ENCODE assay signal across 9 cellular contexts in the genomic region with DNA sequence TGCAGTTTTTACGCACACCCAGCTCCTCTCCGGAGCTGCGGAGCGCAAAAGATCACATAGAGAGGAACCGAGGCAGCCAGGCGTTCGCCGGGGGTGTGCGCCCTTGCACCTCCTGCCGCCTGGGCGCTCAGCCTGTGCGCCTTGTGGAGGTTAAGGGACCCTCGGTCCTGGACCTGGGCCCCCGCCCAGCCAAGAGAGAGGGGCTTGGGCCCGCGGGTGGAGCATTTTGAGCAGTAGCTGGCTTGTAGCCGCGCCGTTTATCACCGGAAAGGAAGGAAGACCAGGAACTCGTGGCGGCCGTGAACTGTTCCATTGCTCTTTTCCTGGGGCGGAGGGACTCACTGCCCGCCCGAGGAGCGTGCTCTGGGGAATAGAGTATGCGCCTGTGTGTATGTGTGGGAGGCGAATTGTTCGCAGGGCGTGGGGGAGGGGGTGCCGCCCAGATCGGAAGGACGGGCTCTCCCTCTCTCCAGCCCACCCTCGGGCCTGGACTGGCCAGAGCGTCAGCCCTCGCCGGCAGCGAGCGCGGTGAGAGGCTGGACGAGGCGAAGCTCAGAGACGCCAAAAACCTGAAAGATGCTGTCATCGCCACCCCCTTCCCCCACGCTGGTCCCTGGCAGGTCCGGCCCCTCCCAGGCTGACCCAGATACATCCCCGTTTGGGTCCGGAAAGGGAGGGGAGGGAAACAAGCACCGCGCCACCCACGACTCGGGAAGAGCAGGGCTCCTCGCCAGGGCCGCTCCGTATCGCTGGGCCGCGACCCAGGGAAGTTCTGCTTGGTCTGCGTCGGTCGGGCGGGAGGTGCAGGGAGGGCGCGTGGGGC. TPM values are rescaled to one million over a fixed set of nuclear protein-coding genes. Genes with fewer than 3 reads are reported as not detected.
A peak's percentile ranks its signal among the peaks of the same experiment; 100 is the strongest.
DNase-seq lines count a peak whose midpoint lies in the region; ATAC-seq and TF ChIP-seq lines count a peak whose summit lies in the region.
"Had no signal": no experiment of that assay in that cellular context is flagged by ENCODE, and none has a peak within 500 bp of the region (broad histone marks: within the 10 kb centered on the region; RNA-seq: fewer than 3 reads in every experiment).

No MANE protein-coding gene starts in this region.

- peaks cover 5 to 21% of the 10 kb centered on the region in 2 donors for H3K4me1 ChIP-seq in duodenal mucosa (ENCODE audit: control insufficient read depth in 1 of 2, insufficient read depth in 2 of 2, low read length in 2 of 2)
- H3K4me1 ChIP-seq in lower lobe of right lung, result peaks cover 18% of the 10 kb centered on the region
- no peaks in the 10 kb centered on the region for H3K4me1 ChIP-seq in aorta (ENCODE audit: control insufficient read depth in 1 of 2, insufficient read depth in 2 of 2, low read length in 2 of 2)

- WGBS in aorta, 2 donors, result 1% methylated on average over 44 to 65 of the region's 65 CpGs

- H3K27ac ChIP-seq in duodenal mucosa (ENCODE audit: low read depth, low read length) (no peak overlapping the region), lower lobe of right lung (peak overlapping the region; percentile 78), aorta (ENCODE audit: low read depth in 1 of 2, low read length in 2 of 2) (no peak overlapping the region)

- intact Hi-C loops in Right ventricle myocardium inferior (cut with DNase I), result no loop called here
- intact Hi-C loops in cardiac septum (cut with DNase I), result no loop called here
- intact Hi-C loops in lower lobe of right lung (cut with DNase I), result no loop called here
- intact Hi-C loops in aorta (cut with DNase I), result loop anchor here in 1 of 2 donors (10.0 kb wide), 1 partner anchor 109 kb away; no protein-coding TSS in a partner anchor

- DNase-seq in Right ventricle myocardium inferior (ENCODE audit: missing footprints) (peak; percentile 68), cardiac septum (ENCODE audit: low spot score) (no peak), lower lobe of right lung (peak; percentile 56), aorta (peak; percentile 68 to 87), activated gamma-delta T cell (lab: John Stamatoyannopoulos, UW) (no peak)
- no peak for DNase-seq in activated CD4-positive, alpha-beta T cell treated with anti-CD3 and anti-CD28 coated beads for 48 hours
- DNase-seq: naive B cell had no signal

- H3K27me3 ChIP-seq in duodenal mucosa (ENCODE audit: control insufficient read depth in 1 of 2, insufficient read depth in 2 of 2, low read length in 2 of 2) (peaks cover 52 to 55% of the 10 kb centered on the region in 2 donors), lower lobe of right lung (ENCODE audit: low read depth) (peaks cover 30% of the 10 kb centered on the region), aorta (ENCODE audit: control insufficient read depth in 1 of 2, insufficient read depth in 2 of 2, low read length in 1 of 2) (no peaks in the 10 kb centered on the region)

- H3K9me3 ChIP-seq in duodenal mucosa (ENCODE audit: control insufficient read depth in 1 of 2, low read length in 2 of 2) (no peaks in the 10 kb centered on the region), lower lobe of right lung (no peaks in the 10 kb centered on the region), aorta (ENCODE audit: control insufficient read depth, low read length) (peaks cover 2% of the 10 kb centered on the region)

- no peak for TF ChIP-seq CTCF in lower lobe of right lung (IDR thresholded peaks at IDR 0.05)

- H3K9ac ChIP-seq in duodenal mucosa (ENCODE audit: low read depth in 1 of 2, low read length in 2 of 2), result no peak overlapping the region

- H3K36me3 ChIP-seq in duodenal mucosa (ENCODE audit: control insufficient read depth in 1 of 2, insufficient read depth in 2 of 2, low read length in 2 of 2) (no peaks in the 10 kb centered on the region), lower lobe of right lung (no peaks in the 10 kb centered on the region), aorta (ENCODE audit: control insufficient read depth in 1 of 2, insufficient read depth in 2 of 2, low read length in 1 of 2) (no peaks in the 10 kb centered on the region)

- peak; percentile 56 for ATAC-seq in Right ventricle myocardium inferior
- ATAC-seq in lower lobe of right lung, result peak; percentile 81 to 87
- peak; percentile 81 for ATAC-seq in aorta (ENCODE audit: low FRiP score)
- ATAC-seq in HG02973 (IDR thresholded peaks at IDR 0.05; ENCODE audit: unreplicated experiment), result no peak

- H3K4me3 ChIP-seq in duodenal mucosa (ENCODE audit: low read depth in 1 of 2, low read length in 2 of 2) (peak overlapping the region; percentile 53 to 62), lower lobe of right lung (peak overlapping the region; percentile 53), aorta (ENCODE audit: low read length in 2 of 2) (peak overlapping the region; percentile 48 to 52)

RNA-seq across cellular contexts. Expression of a gene that starts 1.2 kb away (rescaled TPM):
- not detected for total RNA-seq in Right ventricle myocardium inferior
- total RNA-seq in cardiac septum, result 0.70 TPM
- total RNA-seq in lower lobe of right lung, result 9.0 TPM
- total RNA-seq in aorta, result 1 to 10 TPM in 1 of 2 donors, under 1 TPM in 1; 0.45 to 4.7 TPM
- polyA plus RNA-seq in aorta, result not detected

Comparison
In these comparisons a context has a peak if more than half of its experiments do, and no peak if none do; other contexts are left out.
1. DNase-seq: peak in Right ventricle myocardium inferior (single experiment), lower lobe of right lung (single experiment) and aorta (2 of 2); none in cardiac septum (single experiment), activated CD4-positive, alpha-beta T cell treated with anti-CD3 and anti-CD28 coated beads for 48 hours (single experiment) and activated gamma-delta T cell (single experiment).
2. Peak in every context shown above with its lines, with median percentiles within 50 percentile points of each other: H3K4me3 ChIP-seq.